In the genomic region with DNA sequence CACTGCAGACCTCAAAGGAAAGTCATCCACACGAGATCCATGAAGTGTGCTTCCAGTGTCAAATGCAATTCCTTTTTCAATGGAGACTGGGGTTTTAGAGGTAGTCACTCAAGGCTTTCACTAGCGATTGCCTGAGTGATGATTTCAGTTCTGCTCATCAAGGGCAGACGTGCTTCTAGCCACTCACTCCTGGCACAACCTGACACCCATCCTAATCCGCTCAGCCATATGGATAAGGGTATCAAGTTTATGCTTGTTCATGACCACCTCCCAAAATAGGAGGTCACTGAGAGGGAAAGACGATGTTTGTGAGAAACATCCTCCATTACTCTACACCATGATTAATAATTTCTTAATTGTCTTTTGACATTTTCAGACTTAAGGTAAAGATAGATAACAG, we compare ENCODE assay signal across 25 cellular contexts.
DNase-seq lines count a peak whose midpoint lies in the region; TF ChIP-seq lines count a peak whose summit lies in the region.
"Had no signal": no experiment of that assay in that cellular context is flagged by ENCODE, and none has a peak within 500 bp of the region (broad histone marks: within the 10 kb centered on the region; RNA-seq: fewer than 3 reads in every experiment).

No MANE protein-coding gene starts in this region.

- no peaks in the 10 kb centered on the region for H3K9me2 ChIP-seq in OCI-LY1 (ENCODE audit: low read depth, low read length)

- H3K9me3 Mint-ChIP-seq in glutamatergic neuron (ENCODE audit: unreplicated experiment), result no peaks in the 10 kb centered on the region
- H3K9me3 Mint-ChIP-seq: CD8-positive, alpha-beta T cell; T-helper 2 cell treated with Interferon-gamma antibody and Interleukin-4, amounts not matched to agents 5 μg/mL and 100 μg/mL, for 36 hours had no signal

- H3K9me3 ChIP-seq in OCI-LY1 (ENCODE audit: low read length), result no peaks in the 10 kb centered on the region
- H3K9me3 ChIP-seq: Caco-2 had no signal

- H3K4me1 ChIP-seq in OCI-LY1 (ENCODE audit: insufficient read depth, low read length, severe bottlenecking), result peaks cover 40% of the 10 kb centered on the region
- H3K4me1 ChIP-seq: Caco-2 had no signal

- DNase-seq in DMS53 (lab: John Stamatoyannopoulos, UW) (peak; percentile 4), DMS53 treated with DMSO at 0.1 percent for 48 hours (lab: John Stamatoyannopoulos, UW; ENCODE audit: unreplicated experiment) (no peak), NCI-H2171 treated with DMSO at 0.1 percent for 48 hours (lab: John Stamatoyannopoulos, UW) (peak; percentile 95), glutamatergic neuron (no peak), cortex of kidney (lab: John Stamatoyannopoulos, UW) (no peak), NCI-H345 treated with DMSO at 0.1 percent for 48 hours (lab: John Stamatoyannopoulos, UW; ENCODE audit: unreplicated experiment) (no peak), NCI-H2227 (lab: John Stamatoyannopoulos, UW; ENCODE audit: unreplicated experiment) (no peak)
- DNase-seq: Caco-2; CD8-positive, alpha-beta T cell; DMS153; Kasumi-1; MV-4-11; NCI-H1105; NCI-H1436 treated with DMSO at 0.1 percent for 48 hours; NCI-H187 treated with DMSO at 0.1 percent for 48 hours; NCI-H510A; NCI-H774; SHP77; T-helper 1 cell had no signal

- no peaks in the 10 kb centered on the region for H3K79me2 ChIP-seq in OCI-LY1 (ENCODE audit: insufficient read depth, low read length)

- H3K4me3 ChIP-seq in OCI-LY1 (ENCODE audit: low read depth, low read length, poor library complexity, severe bottlenecking), result no peak overlapping the region

- no peak overlapping the region for H2AFZ ChIP-seq in OCI-LY1 (ENCODE audit: low read length)

- peak overlapping the region; percentile 45 for H3K27ac Mint-ChIP-seq in glutamatergic neuron (ENCODE audit: unreplicated experiment)
- H3K27ac Mint-ChIP-seq: B cell; CD8-positive, alpha-beta T cell; T-helper 2 cell treated with Interferon-gamma antibody and Interleukin-4, amounts not matched to agents 5 μg/mL and 100 μg/mL, for 36 hours had no signal

- no peaks in the 10 kb centered on the region for H3K27me3 ChIP-seq in OCI-LY1 (ENCODE audit: insufficient read depth, low read length)

- H3K4me1 Mint-ChIP-seq in glutamatergic neuron (ENCODE audit: low read depth, unreplicated experiment), result peaks cover 19% of the 10 kb centered on the region
- H3K4me1 Mint-ChIP-seq: B cell had no signal

- no peak overlapping the region for H3K9ac ChIP-seq in OCI-LY1 (ENCODE audit: low read length)

- H3K36me3 Mint-ChIP-seq in glutamatergic neuron (ENCODE audit: unreplicated experiment), result no peaks in the 10 kb centered on the region
- H3K36me3 Mint-ChIP-seq: CD8-positive, alpha-beta T cell had no signal

- H3K4me2 ChIP-seq in OCI-LY1 (ENCODE audit: low read length), result no peak overlapping the region

- TF ChIP-seq CTCF in OCI-LY1 (IDR thresholded peaks at IDR 0.05; ENCODE audit: low read length) (no peak), glutamatergic neuron (IDR thresholded peaks at IDR 0.05; ENCODE audit: partially characterized antibody, unreplicated experiment) (no peak)

- H3K4me3 Mint-ChIP-seq in glutamatergic neuron (ENCODE audit: unreplicated experiment), result no peak overlapping the region
- H3K4me3 Mint-ChIP-seq: B cell; CD8-positive, alpha-beta T cell; T-helper 2 cell treated with Interferon-gamma antibody and Interleukin-4, amounts not matched to agents 5 μg/mL and 100 μg/mL, for 36 hours had no signal

- H3K27ac ChIP-seq in OCI-LY1 (ENCODE audit: low read depth, low read length, poor library complexity, severe bottlenecking), result peak overlapping the region; percentile 45
- H3K27ac ChIP-seq: 22Rv1, C4-2B, RWPE1 had no signal

- H3K27me3 Mint-ChIP-seq in glutamatergic neuron (ENCODE audit: unreplicated experiment), result no peaks in the 10 kb centered on the region

- H4K20me1 ChIP-seq in OCI-LY1 (ENCODE audit: insufficient read depth, low read length), result no peaks in the 10 kb centered on the region

- H3F3A ChIP-seq in OCI-LY1 (ENCODE audit: insufficient read depth, low read length), result no peaks in the 10 kb centered on the region

- H3K36me3 ChIP-seq in OCI-LY1 (ENCODE audit: insufficient read depth, low read length), result no peaks in the 10 kb centered on the region

Comparison
In these comparisons a context has a peak if more than half of its experiments do, and no peak if none do; other contexts are left out.
1. DNase-seq: peak in DMS53 (single experiment) and NCI-H2171 treated with DMSO at 0.1 percent for 48 hours (single experiment); none in DMS53 treated with DMSO at 0.1 percent for 48 hours (single experiment), glutamatergic neuron (single experiment), cortex of kidney (single experiment), NCI-H345 treated with DMSO at 0.1 percent for 48 hours (single experiment) and NCI-H2227 (single experiment).